8 cellular contexts compared by ENCODE assay signal in the genomic region with DNA sequence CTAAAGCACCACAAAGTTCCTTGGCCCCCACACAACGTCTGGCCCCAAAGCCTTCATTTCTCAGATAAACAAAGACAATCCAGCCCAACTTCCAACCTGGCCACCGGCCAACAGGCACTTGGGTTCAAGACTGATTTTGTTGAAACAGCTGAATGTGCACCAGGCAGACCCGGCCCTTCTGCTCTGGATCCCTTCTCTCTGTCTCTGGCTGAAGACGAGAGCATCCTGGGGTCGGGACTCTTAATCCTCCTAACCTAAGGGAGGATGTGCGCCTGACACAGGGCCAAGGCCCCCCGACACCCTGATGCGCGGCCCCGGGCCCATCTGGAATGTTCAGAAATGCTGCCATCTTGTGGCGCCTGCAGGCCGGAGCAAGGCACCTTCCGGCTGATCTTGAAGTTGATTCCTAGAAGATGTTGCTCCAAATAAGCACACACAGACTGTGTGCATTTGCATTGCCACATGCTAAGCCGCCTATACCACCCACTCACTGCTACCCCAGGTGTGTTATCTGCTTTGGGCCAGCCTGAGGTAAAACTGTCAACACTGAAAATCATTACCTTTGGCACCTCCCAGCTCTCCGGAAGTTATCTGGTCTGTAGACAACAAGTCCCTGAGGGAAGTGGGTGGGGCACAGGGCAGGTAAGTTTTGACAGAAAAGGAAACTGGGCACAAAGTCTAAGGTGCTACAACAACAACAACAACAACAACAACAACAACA.
DNase-seq lines count a peak whose midpoint lies in the region; ATAC-seq and TF ChIP-seq lines count a peak whose summit lies in the region.

No MANE protein-coding gene starts in this region.

- peak; percentile 60 for DNase-seq in AG08396 (ENCODE audit: low spot score)
- peak; percentile 34 for DNase-seq in GM12865 (ENCODE audit: low read depth)
- DNase-seq in NCI-H82 (lab: John Stamatoyannopoulos, UW) = peak; percentile 66
- DNase-seq in dedifferentiated amniotic fluid mesenchymal stem cell (ENCODE audit: extremely low spot score) = peak; percentile 31
- DNase-seq in lower lobe of right lung = peak; percentile 60
- peak; percentile 23 to 52 for DNase-seq in uterus
- no peak for DNase-seq in NCI-H774 (lab: John Stamatoyannopoulos, UW)

- intact Hi-C loops in lower lobe of right lung (cut with DNase I) (no loop called here), uterus (cut with DNase I; ENCODE audit: low total_unique reads) (no loop called here)

- H3K36me3 ChIP-seq in lower lobe of right lung (no peaks in the 10 kb centered on the region), uterus (no peaks in the 10 kb centered on the region)

- H3K27me3 ChIP-seq in lower lobe of right lung (ENCODE audit: low read depth) (no peaks in the 10 kb centered on the region), uterus (no peaks in the 10 kb centered on the region)

- H3K27ac ChIP-seq in lower lobe of right lung (no peak overlapping the region), uterus (no peak overlapping the region)

- TF ChIP-seq CTCF in GM12865 (IDR thresholded peaks at IDR 0.05; ENCODE audit: insufficient read depth, low read depth, low read length, missing control alignments) (peak; percentile 64), lower lobe of right lung (IDR thresholded peaks at IDR 0.05) (peak; percentile 77), uterus (IDR thresholded peaks at IDR 0.05) (peak; percentile 36 to 52 (median 42))

- no peak for TF ChIP-seq POLR2A in uterus (IDR thresholded peaks at IDR 0.05)

- no peak overlapping the region for H3K4me3 ChIP-seq in GM12865 (ENCODE audit: low read depth, low read length)
- H3K4me3 ChIP-seq in lower lobe of right lung = peak overlapping the region; percentile 18
- no peak overlapping the region for H3K4me3 ChIP-seq in uterus

- H3K9me3 ChIP-seq in lower lobe of right lung (no peaks in the 10 kb centered on the region), uterus (no peaks in the 10 kb centered on the region)

- peaks cover 5% of the 10 kb centered on the region for H3K4me1 ChIP-seq in lower lobe of right lung
- H3K4me1 ChIP-seq in uterus = peaks cover 0 to 5% of the 10 kb centered on the region in 2 donors

- ATAC-seq in lower lobe of right lung (peak; percentile 77 to 82), GM21786 (IDR thresholded peaks at IDR 0.05; ENCODE audit: unreplicated experiment) (no peak)
